ENCODE assay signal across 21 cellular contexts in genomic region chr1:153607381-153607780, GRCh38. TPM values are rescaled to one million over a fixed set of nuclear protein-coding genes. Genes with fewer than 3 reads are reported as not detected.
DNase-seq lines count a peak whose midpoint lies in the region; ATAC-seq and TF ChIP-seq lines count a peak whose summit lies in the region.
"Had no signal": no experiment of that assay in that cellular context is flagged by ENCODE, and none has a peak within 500 bp of the region (broad histone marks: within the 10 kb centered on the region; RNA-seq: fewer than 3 reads in every experiment).

No MANE protein-coding gene starts in this region.

- H3K9me3 ChIP-seq in right cardiac atrium (ENCODE audit: control insufficient read depth, low read length) (no peaks in the 10 kb centered on the region), esophagus muscularis mucosa (no peaks in the 10 kb centered on the region), psoas muscle (no peaks in the 10 kb centered on the region), vagina (no peaks in the 10 kb centered on the region)

- intact Hi-C loops in right cardiac atrium (cut with DNase I), result no loop called here
- intact Hi-C loops in Right ventricle myocardium inferior (cut with DNase I), result no loop called here
- intact Hi-C loops in esophagus muscularis mucosa (cut with DNase I), result no loop called here
- intact Hi-C loops in psoas muscle (cut with DNase I), result no loop called here
- intact Hi-C loops in vagina (cut with DNase I), result no loop called here

- TF ChIP-seq CTCF in esophagus muscularis mucosa (IDR thresholded peaks at IDR 0.05) (no peak), psoas muscle (IDR thresholded peaks at IDR 0.05) (no peak), vagina (IDR thresholded peaks at IDR 0.05) (no peak)

- ATAC-seq in right cardiac atrium, result no peak
- ATAC-seq in Right ventricle myocardium inferior, result no peak
- ATAC-seq in psoas muscle, result no peak
- no peak for ATAC-seq in GM19023 (IDR thresholded peaks at IDR 0.05; ENCODE audit: unreplicated experiment)
- no peak for ATAC-seq in GM18867 (IDR thresholded peaks at IDR 0.05; ENCODE audit: unreplicated experiment)
- ATAC-seq: CD8-positive, alpha-beta T cell had no signal

- no peak for TF ChIP-seq POLR2A in esophagus muscularis mucosa (IDR thresholded peaks at IDR 0.05; ENCODE audit: low read depth)
- TF ChIP-seq POLR2A in vagina (IDR thresholded peaks at IDR 0.05), result no peak

- H3K36me3 ChIP-seq in esophagus muscularis mucosa, result peaks cover 6 to 36% (median 27%) of the 10 kb centered on the region in 4 donors
- peaks cover 0 to 29% of the 10 kb centered on the region in 2 donors for H3K36me3 ChIP-seq in psoas muscle (ENCODE audit: insufficient read depth in 1 of 2, low read depth in 1 of 2)
- H3K36me3 ChIP-seq in vagina, result peaks cover 0 to 27% of the 10 kb centered on the region in 2 donors

- 83% methylated on average over 8 of the region's 8 CpGs for WGBS in right cardiac atrium
- 97% methylated on average over 8 of the region's 8 CpGs for WGBS in esophagus muscularis mucosa
- 84 to 92% (median 87%) methylated on average over 8 of the region's 8 CpGs for WGBS in psoas muscle, 3 donors

- H3K4me1 ChIP-seq in right cardiac atrium (ENCODE audit: control insufficient read depth, insufficient read depth, low read length) (peaks cover 12% of the 10 kb centered on the region), esophagus muscularis mucosa (peaks cover 32 to 55% (median 45%) of the 10 kb centered on the region in 4 donors), psoas muscle (peaks cover 22% of the 10 kb centered on the region), vagina (peaks cover 48% of the 10 kb centered on the region)

- H3K27ac ChIP-seq in right cardiac atrium (ENCODE audit: low read length) (peak overlapping the region; percentile 77), esophagus muscularis mucosa (replicated peaks in 1 of 4) (peak overlapping the region; percentile 76 to 86 (median 84)), psoas muscle (no peak overlapping the region), vagina (peak overlapping the region; percentile 96)

- DNase-seq in right cardiac atrium (no peak), Right ventricle myocardium inferior (ENCODE audit: missing footprints) (no peak), esophagus muscularis mucosa (ENCODE audit: extremely low spot score) (no peak), psoas muscle (no peak), vagina (ENCODE audit: extremely low spot score in 2 of 2) (no peak), SK-N-DZ (ENCODE audit: low spot score) (no peak)
- DNase-seq: activated B cell treated with CpG ODN at 0.5 μM for 24 hours; activated CD8-positive, alpha-beta memory T cell treated with anti-CD3 and anti-CD28 coated beads for 24 hours; amniotic stem cell; glutamatergic neuron; NCI-H1048; NCI-H2107; occipital lobe had no signal

- TF ChIP-seq EP300 in esophagus muscularis mucosa (IDR thresholded peaks at IDR 0.05), result no peak

- H3K4me3 ChIP-seq in right cardiac atrium (ENCODE audit: low read length) (no peak overlapping the region), esophagus muscularis mucosa (peak overlapping the region in 3 of 4 donors; percentile 46 to 54 (median 46)), psoas muscle (peak overlapping the region; percentile 66), vagina (peak overlapping the region in 1 of 2 donors; percentile 68)

- no peaks in the 10 kb centered on the region for H3K27me3 ChIP-seq in right cardiac atrium (ENCODE audit: control insufficient read depth, insufficient read depth)
- no peaks in the 10 kb centered on the region for H3K27me3 ChIP-seq in esophagus muscularis mucosa
- no peaks in the 10 kb centered on the region for H3K27me3 ChIP-seq in psoas muscle (ENCODE audit: insufficient read depth in 3 of 3, low read length in 2 of 3)
- no peaks in the 10 kb centered on the region for H3K27me3 ChIP-seq in vagina

RNA-seq across cellular contexts. Expression of gene S100A16, which starts 5.6 kb away (rescaled TPM):
- total RNA-seq in right cardiac atrium (10 to 100 TPM; 42.6 to 56.1 (median 44.3) TPM), Right ventricle myocardium inferior (49.2 TPM), esophagus muscularis mucosa (10 to 100 TPM; 33.2 to 67.9 (median 48.2) TPM), psoas muscle (10 to 100 TPM; 23.3 to 57.2 (median 38.3) TPM), vagina (259 TPM)
- polyA plus RNA-seq in right cardiac atrium (73.9 TPM), psoas muscle (100 to 1,000 TPM in 1 of 3 donors, 10 to 100 TPM in 2; 23.5 to 251 (median 38.1) TPM)
- 2.9 and 4.1 TPM in 2 replicates for polyA plus RNA-seq in SK-N-DZ (2014; cell fraction: cytosol; rRNA removed)
- polyA plus RNA-seq in SK-N-DZ (2014; cell fraction: nucleus; rRNA removed), result 0.99 and 1.5 TPM in 2 replicates
- total RNA-seq: activated B cell treated with CpG ODN at 0.5 μM for 24 hours; activated T-helper 2 cell treated with anti-CD3 and anti-CD28 coated beads, Interferon-gamma antibody, Interleukin-2, Interleukin-4, amounts not matched to agents 10 μg/mL and 5 μg/mL and 100 μg/mL, durations not matched to agents 14 hours and 24 hours and 36 hours; CD8-positive, alpha-beta T cell; mononuclear cell had no signal

RNA-seq across cellular contexts. Expression of gene S100A14, which starts 8.7 kb away (rescaled TPM):
- total RNA-seq in right cardiac atrium (1 to 10 TPM; 2.5 to 5.6 (median 3.8) TPM), Right ventricle myocardium inferior (6.3 TPM), esophagus muscularis mucosa (1 to 10 TPM in 1 of 4 donors, not detected in 3; 1.0 TPM), psoas muscle (under 1 TPM in 1 of 4 donors, not detected in 3; 0.22 TPM), vagina (323 TPM)
- polyA plus RNA-seq in right cardiac atrium (4.3 TPM), psoas muscle (under 1 TPM; 0.38 to 0.48 (median 0.39) TPM)
- not detected in 2 replicates for polyA plus RNA-seq in SK-N-DZ (2014; cell fraction: cytosol; rRNA removed)
- polyA plus RNA-seq in SK-N-DZ (2014; cell fraction: nucleus; rRNA removed), result not detected in 2 replicates
- total RNA-seq: activated B cell treated with CpG ODN at 0.5 μM for 24 hours; activated T-helper 2 cell treated with anti-CD3 and anti-CD28 coated beads, Interferon-gamma antibody, Interleukin-2, Interleukin-4, amounts not matched to agents 10 μg/mL and 5 μg/mL and 100 μg/mL, durations not matched to agents 14 hours and 24 hours and 36 hours; CD8-positive, alpha-beta T cell; Daoy; mononuclear cell; skeletal muscle tissue had no signal
- polyA plus RNA-seq: AG04450 had no signal

RNA-seq across cellular contexts. Expression of gene S100A13, which starts 19.9 kb away (rescaled TPM):
- total RNA-seq in right cardiac atrium, result 100 to 1,000 TPM; 183 to 265 (median 220) TPM
- 295 TPM for polyA plus RNA-seq in right cardiac atrium
- 155 TPM for total RNA-seq in Right ventricle myocardium inferior
- total RNA-seq in esophagus muscularis mucosa, result 10 to 100 TPM; 71.3 to 84.7 (median 83.1) TPM
- 100 to 1,000 TPM in 2 of 4 donors, 10 to 100 TPM in 2; 72.4 to 199 (median 106) TPM for total RNA-seq in psoas muscle
- polyA plus RNA-seq in psoas muscle, result 100 to 1,000 TPM in 2 of 3 donors, 10 to 100 TPM in 1; 79.6 to 159 (median 133) TPM
- total RNA-seq in vagina, result 116 TPM
- 36.5 and 45.1 TPM in 2 replicates for polyA plus RNA-seq in SK-N-DZ (2014; cell fraction: cytosol; rRNA removed)
- 22.4 and 35.4 TPM in 2 replicates for polyA plus RNA-seq in SK-N-DZ (2014; cell fraction: nucleus; rRNA removed)

RNA-seq across cellular contexts. Expression of gene S100A1, which starts 20.9 kb away (rescaled TPM):
- total RNA-seq in right cardiac atrium, result 1,000 to 10,000 TPM; 1,233 to 1,764 (median 1,522) TPM
- 2,571 TPM for polyA plus RNA-seq in right cardiac atrium
- total RNA-seq in Right ventricle myocardium inferior, result 2,065 TPM
- total RNA-seq in esophagus muscularis mucosa, result 10 to 100 TPM in 2 of 4 donors, 1 to 10 TPM in 2; 4.3 to 17.9 (median 9.2) TPM
- total RNA-seq in psoas muscle, result 1,000 to 10,000 TPM in 3 of 4 donors, 100 to 1,000 TPM in 1; 785 to 1,205 (median 1,028) TPM
- polyA plus RNA-seq in psoas muscle, result 1,000 to 10,000 TPM in 1 of 3 donors, 100 to 1,000 TPM in 2; 370 to 1,423 (median 918) TPM
- total RNA-seq in vagina, result not detected
- 0.63 and 2.2 TPM in 2 replicates for polyA plus RNA-seq in SK-N-DZ (2014; cell fraction: cytosol; rRNA removed)
- 0.28 and 0.47 TPM in 2 replicates for polyA plus RNA-seq in SK-N-DZ (2014; cell fraction: nucleus; rRNA removed)
- total RNA-seq: activated T-helper 2 cell treated with anti-CD3 and anti-CD28 coated beads, Interferon-gamma antibody, Interleukin-2, Interleukin-4, amounts not matched to agents 10 μg/mL and 5 μg/mL and 100 μg/mL, durations not matched to agents 14 hours and 24 hours and 36 hours; CD8-positive, alpha-beta T cell; mononuclear cell had no signal

RNA-seq across cellular contexts. Expression of gene CHTOP, which starts 26.5 kb away (rescaled TPM):
- 10 to 100 TPM; 56.1 to 75.3 (median 66.1) TPM for total RNA-seq in right cardiac atrium
- 65.0 TPM for polyA plus RNA-seq in right cardiac atrium
- total RNA-seq in Right ventricle myocardium inferior, result 72.1 TPM
- total RNA-seq in esophagus muscularis mucosa, result 10 to 100 TPM; 34.5 to 43.8 (median 37.6) TPM
- 10 to 100 TPM; 71.1 to 87.7 (median 80.2) TPM for total RNA-seq in psoas muscle
- polyA plus RNA-seq in psoas muscle, result 100 to 1,000 TPM in 2 of 3 donors, 10 to 100 TPM in 1; 88.3 to 122 (median 111) TPM
- total RNA-seq in vagina, result 67.3 TPM
- polyA plus RNA-seq in SK-N-DZ (2014; cell fraction: cytosol; rRNA removed), result 69.5 and 89.8 TPM in 2 replicates
- 112 and 138 TPM in 2 replicates for polyA plus RNA-seq in SK-N-DZ (2014; cell fraction: nucleus; rRNA removed)

Comparison
In these comparisons a context has a peak if more than half of its experiments do, and no peak if none do; other contexts are left out.
1. RNA of gene S100A14, which starts 8.7 kb away (total RNA-seq): 323 TPM in vagina (single experiment); 6.3 TPM in Right ventricle myocardium inferior (single experiment), 2.5 to 5.6 TPM in right cardiac atrium, 1.0 TPM in esophagus muscularis mucosa and 0.22 TPM in psoas muscle; every median in the first group is over 10 times any median in the second.